ENCODE assay signal across 10 cellular contexts in the genomic region with DNA sequence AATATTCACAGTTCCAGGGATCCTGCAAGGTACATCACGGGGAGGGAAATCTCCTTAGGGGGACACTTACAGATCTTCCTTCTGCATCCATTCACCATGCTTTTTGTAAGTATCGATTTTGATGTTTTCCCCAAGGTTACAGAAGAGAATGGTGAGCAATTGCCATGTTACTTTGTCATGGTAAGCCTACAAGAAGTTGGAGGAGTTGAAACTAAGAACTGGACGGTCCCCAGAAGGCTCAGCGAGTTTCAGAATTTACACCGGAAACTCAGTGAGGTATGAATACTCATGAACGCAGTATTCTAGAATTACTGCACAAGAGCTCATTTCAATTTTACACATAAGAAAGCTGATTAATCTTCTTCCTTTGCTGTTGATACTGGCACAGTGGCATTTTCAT. TPM values are rescaled to one million over a fixed set of nuclear protein-coding genes. Genes with fewer than 3 reads are reported as not detected.
DNase-seq lines count a peak whose midpoint lies in the region; ATAC-seq, FAIRE-seq and TF ChIP-seq lines count a peak whose summit lies in the region.
"Had no signal": no experiment of that assay in that cellular context is flagged by ENCODE, and none has a peak within 500 bp of the region (broad histone marks: within the 10 kb centered on the region; RNA-seq: fewer than 3 reads in every experiment).

No MANE protein-coding gene starts in this region.

- no peaks in the 10 kb centered on the region for H3K9me3 ChIP-seq in upper lobe of left lung
- H3K9me3 ChIP-seq: esophagus muscularis mucosa had no signal

- H3K4me1 Mint-ChIP-seq in activated CD8-positive, alpha-beta T cell treated with anti-CD3 and anti-CD28 coated beads for 36 hours (ENCODE audit: low read depth), result peaks cover 39% of the 10 kb centered on the region

- peaks cover 2% of the 10 kb centered on the region for H3K9me3 Mint-ChIP-seq in activated CD8-positive, alpha-beta T cell treated with anti-CD3 and anti-CD28 coated beads for 36 hours

- H3K27me3 Mint-ChIP-seq in activated CD8-positive, alpha-beta T cell treated with anti-CD3 and anti-CD28 coated beads for 36 hours, result no peaks in the 10 kb centered on the region

- H3K27me3 ChIP-seq in upper lobe of left lung, result no peaks in the 10 kb centered on the region
- H3K27me3 ChIP-seq: esophagus muscularis mucosa had no signal

- peak overlapping the region; percentile 35 for H3K27ac Mint-ChIP-seq in activated CD8-positive, alpha-beta T cell treated with anti-CD3 and anti-CD28 coated beads for 36 hours

- DNase-seq in GM18507 (ENCODE audit: extremely low spot score, insufficient read length, low read depth), result no peak
- peak; percentile 18 for DNase-seq in activated CD8-positive, alpha-beta T cell treated with anti-CD3 and anti-CD28 coated beads for 36 hours
- DNase-seq in sciatic nerve (ENCODE audit: low spot score), result no peak
- no peak for DNase-seq in D341Med (ENCODE audit: low spot score)
- DNase-seq in upper lobe of left lung, result no peak
- DNase-seq in posterior vena cava (ENCODE audit: low spot score), result no peak
- DNase-seq: NCI-H1417 treated with DMSO at 0.1 percent for 48 hours had no signal

- H3K27ac ChIP-seq in upper lobe of left lung, result no peak overlapping the region
- H3K27ac ChIP-seq: esophagus muscularis mucosa had no signal

- CTCF ChIA-PET in activated CD8-positive, alpha-beta T cell treated with anti-CD3 and anti-CD28 coated beads for 36 hours (lab: Charles Lee), result interaction anchor here (0.8 kb wide), 1 partner anchor 54 kb away, joined by 4 read pairs; the partner anchor contains the start of gene LRP2BP

- 90 to 91% methylated on average over 6 of the region's 6 CpGs for WGBS in upper lobe of left lung, 2 donors

- H3K4me3 Mint-ChIP-seq in activated CD8-positive, alpha-beta T cell treated with anti-CD3 and anti-CD28 coated beads for 36 hours, result no peak overlapping the region

- peak; percentile 90 for FAIRE-seq in GM18507 (lab: Jason Lieb, UNC)

- no peak for TF ChIP-seq POLR2A in upper lobe of left lung (IDR thresholded peaks at IDR 0.05)

- ATAC-seq in GM19463 (IDR thresholded peaks at IDR 0.05; ENCODE audit: unreplicated experiment) (peak; percentile 63), HG03045 (IDR thresholded peaks at IDR 0.05; ENCODE audit: unreplicated experiment) (peak; percentile 52), sciatic nerve (no peak), upper lobe of left lung (ENCODE audit: low FRiP score in 2 of 2) (no peak)
- peak; percentile 60 for ATAC-seq in activated CD8-positive, alpha-beta T cell treated with anti-CD3 and anti-CD28 coated beads for 36 hours

- no peak overlapping the region for H3K4me3 ChIP-seq in upper lobe of left lung
- H3K4me3 ChIP-seq: esophagus muscularis mucosa had no signal

- intact Hi-C loops in activated CD8-positive, alpha-beta T cell treated with anti-CD3 and anti-CD28 coated beads for 36 hours (cut with micrococcal nuclease), result no loop called here
- intact Hi-C loops in sciatic nerve (cut with DNase I), result no loop called here
- intact Hi-C loops in posterior vena cava (cut with DNase I), result loop anchor here in 1 of 2 donors (10.0 kb wide), 1 partner anchor 127 kb away; no protein-coding TSS in a partner anchor

- peaks cover 0 to 32% (median 22%) of the 10 kb centered on the region in 4 donors for H3K36me3 ChIP-seq in upper lobe of left lung

- H3K4me1 ChIP-seq in upper lobe of left lung, result peaks cover 0 to 20% (median 7%) of the 10 kb centered on the region in 4 donors

- peaks cover 37% of the 10 kb centered on the region for H3K36me3 Mint-ChIP-seq in activated CD8-positive, alpha-beta T cell treated with anti-CD3 and anti-CD28 coated beads for 36 hours (ENCODE audit: low read depth)

- no peak for TF ChIP-seq CTCF in activated CD8-positive, alpha-beta T cell treated with anti-CD3 and anti-CD28 coated beads for 36 hours (IDR thresholded peaks at IDR 0.05)
- TF ChIP-seq CTCF in upper lobe of left lung (IDR thresholded peaks at IDR 0.05), result no peak

- no peak for TF ChIP-seq EP300 in upper lobe of left lung (IDR thresholded peaks at IDR 0.05)

- POLR2A ChIA-PET in activated CD8-positive, alpha-beta T cell treated with anti-CD3 and anti-CD28 coated beads for 36 hours (lab: Charles Lee), result no interaction called here

RNA-seq across cellular contexts. Expression of gene LRP2BP, which starts 53.9 kb away (rescaled TPM):
- total RNA-seq in activated CD8-positive, alpha-beta T cell treated with anti-CD3 and anti-CD28 coated beads for 36 hours, result 1 to 10 TPM; 1.1 to 1.2 TPM
- total RNA-seq in sciatic nerve (4.9 TPM), upper lobe of left lung (1 to 10 TPM in 4 of 6 donors, under 1 TPM in 2; 0.40 to 4.7 (median 1.3) TPM), posterior vena cava (1 to 10 TPM in 1 of 2 donors, under 1 TPM in 1; 0.86 to 1.2 TPM)

RNA-seq across cellular contexts. Expression of gene ANKRD37, which starts 54.8 kb away (rescaled TPM):
- 10 to 100 TPM; 51.2 to 54.6 TPM for total RNA-seq in activated CD8-positive, alpha-beta T cell treated with anti-CD3 and anti-CD28 coated beads for 36 hours
- total RNA-seq in sciatic nerve (25.1 TPM), upper lobe of left lung (10 to 100 TPM in 3 of 6 donors, 1 to 10 TPM in 3; 4.4 to 17.4 (median 10.4) TPM), posterior vena cava (1 to 10 TPM; 9.7 to 9.8 TPM)

Comparison
In these comparisons a context has a peak if more than half of its experiments do, and no peak if none do; other contexts are left out.
1. ATAC-seq: peak in GM19463 (single experiment), HG03045 (single experiment) and activated CD8-positive, alpha-beta T cell treated with anti-CD3 and anti-CD28 coated beads for 36 hours (single experiment); none in sciatic nerve (single experiment) and upper lobe of left lung (0 of 2).